ENCODE assay signal across 8 cellular contexts in genomic region chr13:98575009-98575866, GRCh38. TPM values are rescaled to one million over a fixed set of nuclear protein-coding genes. Genes with fewer than 3 reads are reported as not detected.
DNase-seq lines count a peak whose midpoint lies in the region; ATAC-seq and TF ChIP-seq lines count a peak whose summit lies in the region.

No MANE protein-coding gene starts in this region.

- no peaks in the 10 kb centered on the region for H3K27me3 ChIP-seq in transverse colon

- H3K4me3 ChIP-seq in transverse colon: peak overlapping the region; percentile 82 to 96 (median 82)

- peaks cover 29 to 64% (median 59%) of the 10 kb centered on the region in 4 donors for H3K4me1 ChIP-seq in transverse colon

- peak overlapping the region; percentile 94 for H3K27ac Mint-ChIP-seq in activated naive CD8-positive, alpha-beta T cell

- peak overlapping the region; percentile 97 to 100 (median 100) for H3K27ac ChIP-seq in transverse colon

- intact Hi-C loops in transverse colon (cut with DNase I; ENCODE audit: low total_unique reads): loop anchor here (5.0 kb wide), 1 partner anchor 78 kb away; no protein-coding TSS in a partner anchor

- TF ChIP-seq EP300 in transverse colon (IDR thresholded peaks at IDR 0.05; ENCODE audit: low read depth): no peak

- H3K36me3 Mint-ChIP-seq in activated T-cell treated with anti-CD3 and anti-CD28 coated beads, Interleukin-2, amount 50 U/mL, for 4 hours (ENCODE audit: insufficient read depth): peaks cover 6% of the 10 kb centered on the region
- H3K36me3 Mint-ChIP-seq in activated naive CD8-positive, alpha-beta T cell: peaks cover 4% of the 10 kb centered on the region

- peaks cover 54% of the 10 kb centered on the region for H3K4me1 Mint-ChIP-seq in activated T-cell treated with anti-CD3 and anti-CD28 coated beads, Interleukin-2, amount 50 U/mL, for 4 hours (ENCODE audit: low read depth)
- peaks cover 59% of the 10 kb centered on the region for H3K4me1 Mint-ChIP-seq in activated naive CD8-positive, alpha-beta T cell (ENCODE audit: low read depth)

- no peaks in the 10 kb centered on the region for H3K27me3 Mint-ChIP-seq in activated T-cell treated with anti-CD3 and anti-CD28 coated beads, Interleukin-2, amount 50 U/mL, for 4 hours (ENCODE audit: low read depth)
- H3K27me3 Mint-ChIP-seq in activated naive CD8-positive, alpha-beta T cell: no peaks in the 10 kb centered on the region

- no peaks in the 10 kb centered on the region for H3K36me3 ChIP-seq in transverse colon

- DNase-seq in activated T-cell treated with anti-CD3 and anti-CD28 coated beads, Interleukin-2, amount 50 U/mL, for 4 hours: no peak
- DNase-seq in activated T-cell treated with anti-CD3 and anti-CD28 coated beads, Interleukin-2, amount 50 U/mL, for 1 hour: no peak
- DNase-seq in kidney tubule cell (ENCODE audit: low spot score) (peak; percentile 28), transverse colon (no peak)

- H3K4me3 Mint-ChIP-seq in activated T-cell treated with anti-CD3 and anti-CD28 coated beads, Interleukin-2, amount 50 U/mL, for 4 hours: peak overlapping the region; percentile 89
- H3K4me3 Mint-ChIP-seq in activated naive CD8-positive, alpha-beta T cell: peak overlapping the region; percentile 95

- H3K9me3 Mint-ChIP-seq in activated T-cell treated with anti-CD3 and anti-CD28 coated beads, Interleukin-2, amount 50 U/mL, for 4 hours: no peaks in the 10 kb centered on the region
- H3K9me3 Mint-ChIP-seq in activated naive CD8-positive, alpha-beta T cell (ENCODE audit: low read depth): no peaks in the 10 kb centered on the region

- in situ Hi-C loops in transverse colon (cut with MboI; ENCODE audit: low pct_ligation_motif_present in 1 of 4, low pct_unique_long_range_greater_than_20kb in 1 of 4, low sequenced_read_pairs in 3 of 4): loop anchor here in 1 of 4 donors (10.0 kb wide), 1 partner anchor 80 kb away; no protein-coding TSS in a partner anchor

- ATAC-seq in activated T-cell treated with anti-CD3 and anti-CD28 coated beads, Interleukin-2, amount 50 U/mL, for 4 hours: no peak
- ATAC-seq in HG02840 (IDR thresholded peaks at IDR 0.05; ENCODE audit: low FRiP score, unreplicated experiment) (no peak), GM18502 (IDR thresholded peaks at IDR 0.05; ENCODE audit: poor library complexity, unreplicated experiment) (no peak), GM18907 (IDR thresholded peaks at IDR 0.05; ENCODE audit: unreplicated experiment) (no peak)

- no peaks in the 10 kb centered on the region for H3K9me3 ChIP-seq in transverse colon

- no peak for TF ChIP-seq CTCF in transverse colon (IDR thresholded peaks at IDR 0.05)

- WGBS in transverse colon (ENCODE audit: low coverage in 1 of 2), 2 donors: 21 to 23% methylated on average over 9 to 10 of the region's 10 CpGs

- TF ChIP-seq POLR2A in transverse colon (IDR thresholded peaks at IDR 0.05): no peak

RNA-seq across cellular contexts. Expression of gene STK24, which starts 1.7 kb away (rescaled TPM):
- total RNA-seq in activated T-cell treated with anti-CD3 and anti-CD28 coated beads, Interleukin-2, amount 50 U/mL, for 4 hours: 100 to 1,000 TPM; 135 to 152 (median 142) TPM
- total RNA-seq in transverse colon: 100 to 1,000 TPM in 3 of 4 donors, 10 to 100 TPM in 1; 87.2 to 152 (median 131) TPM
